18 cellular contexts compared by ENCODE assay signal in the genomic region with DNA sequence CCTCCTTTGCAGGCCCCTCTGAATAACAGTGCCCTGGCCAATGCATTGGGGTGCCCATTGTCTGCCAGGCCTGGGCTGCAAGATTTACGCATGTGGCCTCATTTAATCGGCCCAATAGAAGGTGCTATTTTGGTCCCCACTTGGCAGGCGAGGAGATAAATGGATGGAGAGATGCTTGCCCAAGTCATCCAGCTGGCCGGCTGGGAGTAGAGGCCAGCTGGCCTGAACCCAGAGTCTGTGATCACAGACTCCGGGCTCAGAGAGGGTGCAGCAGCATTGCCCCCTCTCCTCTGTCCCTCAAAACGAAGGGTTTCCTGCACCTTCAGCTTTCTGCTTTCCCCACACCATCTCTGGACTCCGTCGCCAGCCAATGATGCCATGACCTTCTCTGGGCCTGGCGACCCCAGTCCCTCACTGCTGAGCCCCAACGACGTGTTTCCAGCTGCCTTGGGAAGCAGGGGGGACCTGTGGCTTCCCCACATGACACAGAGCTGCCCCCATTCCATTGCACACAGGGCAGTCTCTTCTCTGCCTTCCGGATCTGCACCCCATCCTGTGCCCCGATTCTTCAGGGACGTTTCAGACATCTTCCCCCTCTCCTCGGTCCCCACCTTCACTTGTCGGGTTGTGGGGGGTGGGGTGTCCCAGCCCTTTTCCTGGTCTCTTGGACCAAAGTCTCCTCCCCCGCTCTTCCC. TPM values are rescaled to one million over a fixed set of nuclear protein-coding genes. Genes with fewer than 3 reads are reported as not detected.
DNase-seq lines count a peak whose midpoint lies in the region; ATAC-seq, FAIRE-seq and TF ChIP-seq lines count a peak whose summit lies in the region.
"Had no signal": no experiment of that assay in that cellular context is flagged by ENCODE, and none has a peak within 500 bp of the region (broad histone marks: within the 10 kb centered on the region; RNA-seq: fewer than 3 reads in every experiment).

No MANE protein-coding gene starts in this region.

- H3K9me3 ChIP-seq in BLaER1 treated with 17β-estradiol and CSF1 and Interleukin-3, amounts not matched to agents 10 nM and 100 nM (replicated peaks in 1 of 11) = no peaks in the 10 kb centered on the region
- H3K9me3 ChIP-seq in parathyroid adenoma (ENCODE audit: control insufficient read depth, low read length) = no peaks in the 10 kb centered on the region
- H3K9me3 ChIP-seq: left lung, neutrophil, vagina had no signal

- peaks cover 52% of the 10 kb centered on the region for H3K79me2 ChIP-seq in parathyroid adenoma

- peak overlapping the region; percentile 61 to 87 (median 77) for H3K4me2 ChIP-seq in BLaER1 treated with 17β-estradiol and CSF1 and Interleukin-3, amounts not matched to agents 10 nM and 100 nM
- H3K4me2 ChIP-seq in parathyroid adenoma (ENCODE audit: low read length) = no peak overlapping the region

- peaks cover 0 to 9% (median 0%) of the 10 kb centered on the region in 11 experiments; a peak in 1 of 22 replicates for H3K27me3 ChIP-seq in BLaER1 treated with 17β-estradiol and CSF1 and Interleukin-3, amounts not matched to agents 10 nM and 100 nM
- no peaks in the 10 kb centered on the region for H3K27me3 ChIP-seq in parathyroid adenoma (ENCODE audit: control insufficient read depth, insufficient read depth, low read length)
- H3K27me3 ChIP-seq: vagina had no signal

- no peaks in the 10 kb centered on the region for H4K20me1 ChIP-seq in BLaER1 treated with 17β-estradiol and CSF1 and Interleukin-3, amounts not matched to agents 10 nM and 100 nM

- no peak overlapping the region for H3K4me3 ChIP-seq in BLaER1 treated with 17β-estradiol and CSF1 and Interleukin-3, amounts not matched to agents 10 nM and 100 nM
- H3K4me3 ChIP-seq in parathyroid adenoma (ENCODE audit: low read depth, low read length) = no peak overlapping the region
- H3K4me3 ChIP-seq: left lung, vagina had no signal

- peak overlapping the region in 7 of 11 experiments; percentile 1 to 56 (median 35); a peak in 9 of 22 replicates for H3K9ac ChIP-seq in BLaER1 treated with 17β-estradiol and CSF1 and Interleukin-3, amounts not matched to agents 10 nM and 100 nM
- H3K9ac ChIP-seq in parathyroid adenoma = no peak overlapping the region

- H2AFZ ChIP-seq in parathyroid adenoma = no peak overlapping the region

- intact Hi-C loops in sciatic nerve (cut with DNase I) = no loop called here

- no peak for TF ChIP-seq CTCF in parathyroid adenoma (IDR thresholded peaks at IDR 0.05)

- DNase-seq in UCSD-AML1 (lab: John Stamatoyannopoulos, UW; ENCODE audit: unreplicated experiment) (peak; percentile 62), frontal cortex (ENCODE audit: low spot score in 2 of 2) (peak; percentile 46 to 69), DMS79 treated with DMSO at 0.1 percent for 48 hours (lab: John Stamatoyannopoulos, UW) (no peak), SW 1271 (lab: John Stamatoyannopoulos, UW) (no peak), GM12892 (ENCODE audit: insufficient read length) (no peak), sciatic nerve (ENCODE audit: low spot score) (no peak)
- DNase-seq: activated CD4-positive, alpha-beta T cell treated with anti-CD3 and anti-CD28 coated beads, Interleukin-2, amount 50 U/mL, for 4 hours; AML-193; NCI-H1105 treated with DMSO at 0.1 percent for 48 hours had no signal

- no peak for TF ChIP-seq POLR2A in GM12892 (IDR thresholded peaks at IDR 0.05; ENCODE audit: low read depth, low read length)

- H3K36me3 ChIP-seq in BLaER1 treated with 17β-estradiol and CSF1 and Interleukin-3, amounts not matched to agents 10 nM and 100 nM = no peaks in the 10 kb centered on the region
- no peaks in the 10 kb centered on the region for H3K36me3 ChIP-seq in parathyroid adenoma (ENCODE audit: control insufficient read depth, insufficient read depth, low read length)
- H3K36me3 ChIP-seq: left lung, neutrophil, vagina had no signal

- peak overlapping the region in 8 of 11 experiments; percentile 24 to 68 (median 50); a peak in 16 of 22 replicates for H3K27ac ChIP-seq in BLaER1 treated with 17β-estradiol and CSF1 and Interleukin-3, amounts not matched to agents 10 nM and 100 nM
- H3K27ac ChIP-seq in parathyroid adenoma = peak overlapping the region; percentile 94
- H3K27ac ChIP-seq: left lung, neutrophil, vagina had no signal

- FAIRE-seq in frontal cortex (lab: Jason Lieb, UNC) (no peak), GM12892 (lab: Jason Lieb, UNC) (no peak)
- FAIRE-seq: bronchial epithelial cell, GM12891, HTR-8/SVneo had no signal

- ATAC-seq in sciatic nerve = no peak

- peaks cover 41 to 97% (median 90%) of the 10 kb centered on the region in 10 experiments for H3K4me1 ChIP-seq in BLaER1 treated with 17β-estradiol and CSF1 and Interleukin-3, amounts not matched to agents 10 nM and 100 nM
- H3K4me1 ChIP-seq in parathyroid adenoma = peaks cover 58% of the 10 kb centered on the region

RNA-seq across cellular contexts. Expression of gene ADGRG1, which starts 3.5 kb away (rescaled TPM):
- 19.6 TPM for total RNA-seq in frontal cortex
- polyA plus RNA-seq in GM12892 (2012; ENCODE audit: missing spikeins) = 1.5 TPM
- total RNA-seq in sciatic nerve = 47.4 TPM

RNA-seq across cellular contexts. Expression of gene ADGRG3, which starts 43.2 kb away (rescaled TPM):
- total RNA-seq in frontal cortex (not detected), sciatic nerve (4.6 TPM)
- not detected for polyA plus RNA-seq in GM12892 (2012; ENCODE audit: missing spikeins)
- total RNA-seq: activated T-helper 2 cell treated with anti-CD3 and anti-CD28 coated beads, Interferon-gamma antibody, Interleukin-2, Interleukin-4, amounts not matched to agents 10 μg/mL and 5 μg/mL and 100 μg/mL, durations not matched to agents 14 hours and 24 hours and 36 hours; bronchial epithelial cell had no signal

Comparison
In these comparisons a context has a peak if more than half of its experiments do, and no peak if none do; other contexts are left out.
1. DNase-seq: peak in UCSD-AML1 (single experiment) and frontal cortex (2 of 2); none in DMS79 treated with DMSO at 0.1 percent for 48 hours (single experiment), SW 1271 (0 of 2), GM12892 (single experiment) and sciatic nerve (single experiment).